In genomic region chr12:40325349-40325960, GRCh38 we compare ENCODE assay signal across 10 cellular contexts.
DNase-seq lines count a peak whose midpoint lies in the region; ATAC-seq lines count a peak whose summit lies in the region.
"Had no signal": no experiment of that assay in that cellular context is flagged by ENCODE, and none has a peak within 500 bp of the region (broad histone marks: within the 10 kb centered on the region; RNA-seq: fewer than 3 reads in every experiment).

No MANE protein-coding gene starts in this region.

- no peaks in the 10 kb centered on the region for H3K4me1 Mint-ChIP-seq in activated CD4-positive, alpha-beta T cell treated with anti-CD3 and anti-CD28 coated beads, Interleukin-2, amount 10 ng/mL, durations not matched to agents 24 days and 14 days
- H3K4me1 Mint-ChIP-seq: CD4-positive, CD25-positive, alpha-beta regulatory T cell had no signal

- peak; percentile 61 for DNase-seq in activated CD4-positive, alpha-beta T cell treated with anti-CD3 and anti-CD28 coated beads, Interleukin-2, amount 10 ng/mL, durations not matched to agents 24 days and 14 days
- no peak for DNase-seq in activated CD4-positive, alpha-beta T cell treated with anti-CD3 and anti-CD28 coated beads for 1 hour
- DNase-seq in NAMALWA (ENCODE audit: low spot score): peak; percentile 77
- DNase-seq in SW480 (ENCODE audit: low spot score): peak; percentile 49
- peak; percentile 42 for DNase-seq in inferior parietal cortex (ENCODE audit: extremely low spot score)
- DNase-seq in retina: no peak
- DNase-seq in SKM-1 (lab: John Stamatoyannopoulos, UW; ENCODE audit: unreplicated experiment): no peak

- no peak overlapping the region for H3K4me3 Mint-ChIP-seq in activated CD4-positive, alpha-beta T cell treated with anti-CD3 and anti-CD28 coated beads, Interleukin-2, amount 10 ng/mL, durations not matched to agents 24 days and 14 days
- H3K4me3 Mint-ChIP-seq: CD4-positive, CD25-positive, alpha-beta regulatory T cell had no signal

- no peak overlapping the region for H3K27ac Mint-ChIP-seq in activated CD4-positive, alpha-beta T cell treated with anti-CD3 and anti-CD28 coated beads, Interleukin-2, amount 10 ng/mL, durations not matched to agents 24 days and 14 days
- H3K27ac Mint-ChIP-seq: activated naive CD4-positive, alpha-beta T cell treated with anti-CD3 and anti-CD28 coated beads, Interleukin-2, amount 50 U/mL, for 72 hours; CD4-positive, CD25-positive, alpha-beta regulatory T cell had no signal

- no peaks in the 10 kb centered on the region for H3K36me3 Mint-ChIP-seq in activated CD4-positive, alpha-beta T cell treated with anti-CD3 and anti-CD28 coated beads, Interleukin-2, amount 10 ng/mL, durations not matched to agents 24 days and 14 days (ENCODE audit: low read depth)
- H3K36me3 Mint-ChIP-seq: activated naive CD4-positive, alpha-beta T cell treated with anti-CD3 and anti-CD28 coated beads, Interleukin-2, amount 50 U/mL, for 72 hours; CD4-positive, CD25-positive, alpha-beta regulatory T cell had no signal

- peak; percentile 87 for ATAC-seq in HG02642 (IDR thresholded peaks at IDR 0.05; ENCODE audit: poor library complexity, unreplicated experiment)

- no peaks in the 10 kb centered on the region for H3K9me3 Mint-ChIP-seq in activated CD4-positive, alpha-beta T cell treated with anti-CD3 and anti-CD28 coated beads, Interleukin-2, amount 10 ng/mL, durations not matched to agents 24 days and 14 days
- H3K9me3 Mint-ChIP-seq: activated naive CD4-positive, alpha-beta T cell treated with anti-CD3 and anti-CD28 coated beads, Interleukin-2, amount 50 U/mL, for 72 hours had no signal

- H3K27me3 Mint-ChIP-seq in activated CD4-positive, alpha-beta T cell treated with anti-CD3 and anti-CD28 coated beads, Interleukin-2, amount 10 ng/mL, durations not matched to agents 24 days and 14 days: no peaks in the 10 kb centered on the region
- H3K27me3 Mint-ChIP-seq: CD4-positive, CD25-positive, alpha-beta regulatory T cell had no signal

- intact Hi-C loops in activated CD4-positive, alpha-beta T cell treated with anti-CD3 and anti-CD28 coated beads, Interleukin-2, amount 10 ng/mL, durations not matched to agents 24 days and 14 days (cut with micrococcal nuclease): no loop called here

Comparison
In these comparisons a context has a peak if more than half of its experiments do, and no peak if none do; other contexts are left out.
1. DNase-seq: peak in activated CD4-positive, alpha-beta T cell treated with anti-CD3 and anti-CD28 coated beads, Interleukin-2, amount 10 ng/mL, durations not matched to agents 24 days and 14 days (single experiment), NAMALWA (single experiment), SW480 (single experiment) and inferior parietal cortex (single experiment); none in activated CD4-positive, alpha-beta T cell treated with anti-CD3 and anti-CD28 coated beads for 1 hour (single experiment), retina (single experiment) and SKM-1 (single experiment).